8 cellular contexts compared by ENCODE assay signal in the genomic region with DNA sequence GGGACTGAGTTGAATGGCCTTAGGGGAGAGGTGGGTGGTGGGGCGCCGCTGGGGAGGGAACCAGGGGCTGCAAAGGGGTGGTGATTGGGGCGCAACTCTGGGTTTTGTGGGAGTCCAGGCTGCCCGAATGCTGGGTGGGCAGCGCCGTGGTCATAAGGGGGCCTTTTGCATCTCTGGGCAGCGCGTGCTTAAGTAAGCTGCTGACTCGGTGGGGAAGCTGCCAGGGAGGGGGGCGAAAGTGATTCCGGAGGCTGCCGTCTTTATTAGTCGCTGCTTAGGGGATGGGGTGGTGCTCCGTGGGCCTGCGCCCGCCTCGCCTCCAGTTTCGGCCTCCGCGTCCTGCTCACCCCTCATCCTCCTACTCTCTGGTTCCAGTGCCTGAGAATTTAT. TPM values are rescaled to one million over a fixed set of nuclear protein-coding genes. Genes with fewer than 3 reads are reported as not detected.
DNase-seq lines count a peak whose midpoint lies in the region; ATAC-seq and TF ChIP-seq lines count a peak whose summit lies in the region.

No MANE protein-coding gene starts in this region.

- H3K4me3 ChIP-seq in duodenal mucosa (ENCODE audit: low read depth in 1 of 2, low read length in 2 of 2), result peak overlapping the region; percentile 75 to 88
- peak overlapping the region; percentile 96 for H3K4me3 ChIP-seq in lung

- H3K27me3 Mint-ChIP-seq in T-helper 2 cell treated with Interferon-gamma antibody and Interleukin-4, amounts not matched to agents 5 μg/mL and 100 μg/mL, for 36 hours (ENCODE audit: low read depth), result no peaks in the 10 kb centered on the region
- H3K27me3 Mint-ChIP-seq in stimulated activated naive CD8-positive, alpha-beta T cell treated with anti-CD3 and anti-CD28 coated beads, Interleukin-15, amount 100 ng/mL, for 72 hours, result no peaks in the 10 kb centered on the region

- H3K27me3 ChIP-seq in duodenal mucosa (ENCODE audit: control insufficient read depth in 1 of 2, insufficient read depth in 2 of 2, low read length in 2 of 2), result no peaks in the 10 kb centered on the region
- H3K27me3 ChIP-seq in lung (ENCODE audit: control insufficient read depth, insufficient read depth), result no peaks in the 10 kb centered on the region

- peak overlapping the region; percentile 97 for H3K4me3 Mint-ChIP-seq in T-helper 2 cell treated with Interferon-gamma antibody and Interleukin-4, amounts not matched to agents 5 μg/mL and 100 μg/mL, for 36 hours
- peak overlapping the region; percentile 95 to 97 for H3K4me3 Mint-ChIP-seq in stimulated activated naive CD8-positive, alpha-beta T cell treated with anti-CD3 and anti-CD28 coated beads, Interleukin-15, amount 100 ng/mL, for 72 hours

- 0 to 1% methylated on average over 16 to 20 of the region's 20 CpGs for WGBS in lung, 2 donors

- peak; percentile 13 to 77 (median 75) for DNase-seq in NCI-H1417 (lab: John Stamatoyannopoulos, UW)
- DNase-seq in NCI-H1417 treated with DMSO at 0.1 percent for 48 hours (lab: John Stamatoyannopoulos, UW), result no peak
- peak; percentile 44 for DNase-seq in KBM-7
- DNase-seq in T-helper 2 cell treated with Interferon-gamma antibody and Interleukin-4, amounts not matched to agents 5 μg/mL and 100 μg/mL, for 36 hours (ENCODE audit: low spot score), result peak; percentile 25
- DNase-seq in lung (ENCODE audit: low spot score), result peak; percentile 47
- DNase-seq in stimulated activated naive CD8-positive, alpha-beta T cell treated with anti-CD3 and anti-CD28 coated beads, Interleukin-15, amount 100 ng/mL, for 72 hours, result peak; percentile 26 to 52
- no peak for DNase-seq in midbrain (lab: John Stamatoyannopoulos, UW)

- H3K4me1 ChIP-seq in duodenal mucosa (ENCODE audit: control insufficient read depth in 1 of 2, insufficient read depth in 2 of 2, low read length in 2 of 2) (peaks cover 29% of the 10 kb centered on the region in 2 donors), lung (ENCODE audit: control insufficient read depth in 2 of 2, insufficient read depth in 2 of 2, low read length in 2 of 2) (no peaks in the 10 kb centered on the region)

- no peak for TF ChIP-seq CTCF in lung (IDR thresholded peaks at IDR 0.05; ENCODE audit: control extremely low read depth, extremely low read depth)

- peak overlapping the region; percentile 74 to 81 for H3K9ac ChIP-seq in duodenal mucosa (ENCODE audit: low read depth in 1 of 2, low read length in 2 of 2)

- H3K36me3 ChIP-seq in duodenal mucosa (ENCODE audit: control insufficient read depth in 1 of 2, insufficient read depth in 2 of 2, low read length in 2 of 2), result peaks cover 0 to 8% of the 10 kb centered on the region in 2 donors
- peaks cover 0 to 3% of the 10 kb centered on the region in 2 donors for H3K36me3 ChIP-seq in lung (ENCODE audit: control insufficient read depth in 2 of 2, insufficient read depth in 2 of 2, low read length in 2 of 2)

- no peaks in the 10 kb centered on the region for H3K36me3 Mint-ChIP-seq in T-helper 2 cell treated with Interferon-gamma antibody and Interleukin-4, amounts not matched to agents 5 μg/mL and 100 μg/mL, for 36 hours (ENCODE audit: low read depth)

- peaks cover 26% of the 10 kb centered on the region for H3K4me1 Mint-ChIP-seq in T-helper 2 cell treated with Interferon-gamma antibody and Interleukin-4, amounts not matched to agents 5 μg/mL and 100 μg/mL, for 36 hours (ENCODE audit: low read depth)
- peaks cover 45% of the 10 kb centered on the region for H3K4me1 Mint-ChIP-seq in stimulated activated naive CD8-positive, alpha-beta T cell treated with anti-CD3 and anti-CD28 coated beads, Interleukin-15, amount 100 ng/mL, for 72 hours

- H3K9me3 Mint-ChIP-seq in T-helper 2 cell treated with Interferon-gamma antibody and Interleukin-4, amounts not matched to agents 5 μg/mL and 100 μg/mL, for 36 hours, result no peaks in the 10 kb centered on the region
- no peaks in the 10 kb centered on the region for H3K9me3 Mint-ChIP-seq in stimulated activated naive CD8-positive, alpha-beta T cell treated with anti-CD3 and anti-CD28 coated beads, Interleukin-15, amount 100 ng/mL, for 72 hours

- ATAC-seq in lung (ENCODE audit: insufficient read depth, low FRiP score), result no peak
- ATAC-seq in stimulated activated naive CD8-positive, alpha-beta T cell treated with anti-CD3 and anti-CD28 coated beads, Interleukin-15, amount 100 ng/mL, for 72 hours, result no peak

- peak overlapping the region; percentile 94 for H3K27ac Mint-ChIP-seq in T-helper 2 cell treated with Interferon-gamma antibody and Interleukin-4, amounts not matched to agents 5 μg/mL and 100 μg/mL, for 36 hours
- peak overlapping the region; percentile 91 to 98 for H3K27ac Mint-ChIP-seq in stimulated activated naive CD8-positive, alpha-beta T cell treated with anti-CD3 and anti-CD28 coated beads, Interleukin-15, amount 100 ng/mL, for 72 hours

- no peaks in the 10 kb centered on the region for H3K9me3 ChIP-seq in duodenal mucosa (ENCODE audit: control insufficient read depth in 1 of 2, low read length in 2 of 2)
- no peaks in the 10 kb centered on the region for H3K9me3 ChIP-seq in lung (ENCODE audit: control insufficient read depth in 2 of 2, insufficient read depth in 1 of 2, low read length in 1 of 2)

- in situ Hi-C loops in KBM-7 (cut with MboI; ENCODE audit: low pct_unique_long_range_greater_than_20kb, low sequenced_read_pairs), result no loop called here

- H3K27ac ChIP-seq in duodenal mucosa (ENCODE audit: low read depth, low read length) (peak overlapping the region; percentile 88), lung (ENCODE audit: low read depth in 1 of 2, low read length in 1 of 2) (peak overlapping the region; percentile 94 to 99)

RNA-seq across cellular contexts. Expression of gene PTPA, which starts 0.5 kb away (rescaled TPM):
- 100 to 1,000 TPM in 1 of 2 donors, 10 to 100 TPM in 1; 62.5 to 145 TPM for total RNA-seq in lung
- 100 to 1,000 TPM; 103 to 130 TPM for polyA plus RNA-seq in lung

RNA-seq across cellular contexts. Expression of gene CRAT, which starts 1.2 kb away (rescaled TPM):
- total RNA-seq in lung, result 10 to 100 TPM; 14.5 to 26.0 TPM
- polyA plus RNA-seq in lung, result 10 to 100 TPM; 10.4 to 18.6 TPM

RNA-seq across cellular contexts. Expression of gene DOLPP1, which starts 30.8 kb away (rescaled TPM):
- 10 to 100 TPM in 1 of 2 donors, 1 to 10 TPM in 1; 7.0 to 17.6 TPM for total RNA-seq in lung
- 10 to 100 TPM in 1 of 2 donors, 1 to 10 TPM in 1; 7.8 to 12.2 TPM for polyA plus RNA-seq in lung

Comparison
In these comparisons a context has a peak if more than half of its experiments do, and no peak if none do; other contexts are left out.
1. DNase-seq: peak in NCI-H1417 (3 of 3), KBM-7 (single experiment), T-helper 2 cell treated with Interferon-gamma antibody and Interleukin-4, amounts not matched to agents 5 μg/mL and 100 μg/mL, for 36 hours (single experiment), lung (single experiment) and stimulated activated naive CD8-positive, alpha-beta T cell treated with anti-CD3 and anti-CD28 coated beads, Interleukin-15, amount 100 ng/mL, for 72 hours (2 of 2); none in NCI-H1417 treated with DMSO at 0.1 percent for 48 hours (single experiment) and midbrain (single experiment).